In genomic region chr1:8554956-8555534, GRCh38 we compare ENCODE assay signal across 10 cellular contexts.
DNase-seq lines count a peak whose midpoint lies in the region; ATAC-seq, FAIRE-seq and TF ChIP-seq lines count a peak whose summit lies in the region.
"Had no signal": no experiment of that assay in that cellular context is flagged by ENCODE, and none has a peak within 500 bp of the region (broad histone marks: within the 10 kb centered on the region; RNA-seq: fewer than 3 reads in every experiment).

No MANE protein-coding gene starts in this region.

- H3K9me3 Mint-ChIP-seq in activated naive CD8-positive, alpha-beta T cell (ENCODE audit: low read depth), result no peaks in the 10 kb centered on the region

- no peak for TF ChIP-seq CTCF in HL-60 (IDR thresholded peaks at IDR 0.05; ENCODE audit: insufficient read depth, low read length)

- H3K4me3 Mint-ChIP-seq in activated naive CD8-positive, alpha-beta T cell, result no peak overlapping the region

- DNase-seq in HL-60 (ENCODE audit: low read depth in 1 of 2, low spot score in 1 of 2) (peak in 1 of 2 experiments; percentile 41), iris pigment epithelial cell (ENCODE audit: low read depth) (peak; percentile 74), frontal cortex (ENCODE audit: low spot score in 2 of 2) (no peak), NCI-H1417 (lab: John Stamatoyannopoulos, UW) (no peak)
- DNase-seq: NCI-H524 had no signal

- peak overlapping the region; percentile 41 for H3K27ac Mint-ChIP-seq in activated naive CD8-positive, alpha-beta T cell

- H3K27me3 ChIP-seq in ACC112 (ENCODE audit: insufficient read depth, low read length) (no peaks in the 10 kb centered on the region), HL-60 (ENCODE audit: insufficient read depth, poor library complexity, severe bottlenecking) (no peaks in the 10 kb centered on the region)

- H3K4me1 ChIP-seq in ACC112 (ENCODE audit: control insufficient read depth, insufficient read depth, low read length, unreplicated experiment), result peaks cover 11% of the 10 kb centered on the region
- H3K4me1 ChIP-seq: HAP-1 had no signal

- H3K4me1 Mint-ChIP-seq in activated naive CD8-positive, alpha-beta T cell (ENCODE audit: low read depth), result peaks cover 32% of the 10 kb centered on the region

- H3K36me3 Mint-ChIP-seq in activated naive CD8-positive, alpha-beta T cell, result peaks cover 3% of the 10 kb centered on the region

- no peak overlapping the region for H3K4me3 ChIP-seq in ACC112 (ENCODE audit: low read depth, low read length)
- no peak overlapping the region for H3K4me3 ChIP-seq in HL-60 (replicated peaks; ENCODE audit: insufficient read depth, low read length)
- H3K4me3 ChIP-seq: HAP-1 had no signal

- no peak for FAIRE-seq in frontal cortex (lab: Jason Lieb, UNC)

- H3K27me3 Mint-ChIP-seq in activated naive CD8-positive, alpha-beta T cell, result no peaks in the 10 kb centered on the region

- H3K27ac ChIP-seq in ACC112 (ENCODE audit: low read depth, low read length) (peak overlapping the region; percentile 25; the same call in 1 of the 2 replicates), HL-60 (replicated peaks) (peak overlapping the region; percentile 35; the same call in 1 of the 2 replicates)

- H2AFZ ChIP-seq in ACC112 (ENCODE audit: low read length, unreplicated experiment), result no peak overlapping the region

- ATAC-seq in esophagus mucosa (no peak), GM19463 (IDR thresholded peaks at IDR 0.05; ENCODE audit: unreplicated experiment) (no peak)

- no peaks in the 10 kb centered on the region for H3K36me3 ChIP-seq in ACC112 (ENCODE audit: insufficient read depth, low read length)
- H3K36me3 ChIP-seq: HAP-1 had no signal

- no peaks in the 10 kb centered on the region for H3K79me2 ChIP-seq in ACC112 (ENCODE audit: control insufficient read depth, insufficient read depth, low read length, unreplicated experiment)
